1 cellular context compared by ENCODE assay signal in genomic region chr9:100104314-100104713, GRCh38.
TF ChIP-seq lines count a peak whose summit lies in the region.

No MANE protein-coding gene starts in this region.

TF ChIP-seq in GM23338, 12 proteins besides CTCF, POLR2A, EP300 and RAD21 (continued from another document):
- no peak for TF ChIP-seq REST (IDR thresholded peaks at IDR 0.05; ENCODE audit: unreplicated experiment)
- TF ChIP-seq NANOG (IDR thresholded peaks at IDR 0.05; ENCODE audit: borderline replicate concordance), result no peak
- TF ChIP-seq ZNF114 (CRISPR knock-in tag; IDR thresholded peaks at IDR 0.05), result no peak
- no peak for TF ChIP-seq EZH2 (IDR thresholded peaks at IDR 0.05; ENCODE audit: low read depth, unreplicated experiment)
- TF ChIP-seq STAT1 (IDR thresholded peaks at IDR 0.05; ENCODE audit: unreplicated experiment), result no peak
- no peak for TF ChIP-seq ETS1 (IDR thresholded peaks at IDR 0.05)
